Comparison of ENCODE assay signal across 2 cellular contexts in the genomic region with DNA sequence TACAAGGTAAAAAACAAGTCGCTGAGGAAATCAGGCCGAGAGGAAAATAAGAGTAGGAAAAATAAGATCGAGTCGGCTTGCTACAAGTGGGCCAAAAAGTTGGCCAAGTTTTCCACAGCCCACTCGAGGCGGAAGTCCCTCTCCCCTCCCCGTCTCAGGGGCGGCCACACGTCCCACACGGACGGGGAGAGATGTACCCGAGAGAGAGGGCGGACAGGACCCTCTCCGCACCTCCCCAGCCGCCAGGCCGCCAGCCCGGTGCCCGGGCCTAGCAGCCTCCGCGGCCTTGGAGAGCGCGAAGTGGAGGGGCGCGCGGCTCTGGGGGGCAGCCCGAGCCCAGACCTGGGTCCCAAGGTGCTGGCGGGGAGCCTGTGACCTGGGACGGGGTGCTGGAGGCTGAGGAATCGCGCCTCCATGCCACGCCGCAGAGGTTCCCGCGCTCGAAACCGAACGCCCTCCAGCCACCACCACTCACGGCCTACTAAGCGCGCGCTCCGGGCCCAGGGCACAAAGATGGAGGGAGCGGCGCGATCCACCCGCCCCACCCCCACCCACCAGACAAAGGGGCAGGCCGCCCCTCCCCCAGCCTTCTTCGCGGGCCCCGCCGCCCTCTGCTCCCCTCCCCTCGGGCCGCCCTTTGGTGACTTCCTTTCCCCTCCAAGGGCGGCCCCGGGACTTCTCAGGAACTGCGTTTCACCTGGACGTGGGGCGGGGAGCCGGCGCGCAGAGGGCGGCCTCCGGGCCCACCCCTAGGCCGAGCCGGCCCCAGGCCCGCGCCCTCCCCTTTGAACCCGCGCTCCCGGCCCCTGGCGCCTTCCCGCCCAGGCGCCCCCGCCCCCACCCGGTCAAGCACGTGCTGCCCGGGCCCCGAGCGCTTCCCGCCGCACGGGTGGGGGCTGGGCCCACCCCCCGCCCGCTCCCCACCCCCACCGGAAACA.
A peak's percentile ranks its signal among the peaks of the same experiment; 100 is the strongest.
TF ChIP-seq lines count a peak whose summit lies in the region.

No MANE protein-coding gene starts in this region.

TF ChIP-seq in WTC11, 78 proteins besides CTCF, POLR2A, EP300 and RAD21 (continued from another document and continues in another):
- TF ChIP-seq, protein P1, sequence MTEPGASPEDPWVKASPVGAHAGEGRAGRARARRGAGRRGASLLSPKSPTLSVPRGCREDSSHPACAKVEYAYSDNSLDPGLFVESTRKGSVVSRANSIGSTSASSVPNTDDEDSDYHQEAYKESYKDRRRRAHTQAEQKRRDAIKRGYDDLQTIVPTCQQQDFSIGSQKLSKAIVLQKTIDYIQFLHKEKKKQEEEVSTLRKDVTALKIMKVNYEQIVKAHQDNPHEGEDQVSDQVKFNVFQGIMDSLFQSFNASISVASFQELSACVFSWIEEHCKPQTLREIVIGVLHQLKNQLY (CRISPR knock-in tag; IDR thresholded peaks at IDR 0.05): no peak
- TF ChIP-seq GTF2I (CRISPR knock-in tag; conservative IDR thresholded peaks at IDR 0.05): no peak
- TF ChIP-seq, protein P2, sequence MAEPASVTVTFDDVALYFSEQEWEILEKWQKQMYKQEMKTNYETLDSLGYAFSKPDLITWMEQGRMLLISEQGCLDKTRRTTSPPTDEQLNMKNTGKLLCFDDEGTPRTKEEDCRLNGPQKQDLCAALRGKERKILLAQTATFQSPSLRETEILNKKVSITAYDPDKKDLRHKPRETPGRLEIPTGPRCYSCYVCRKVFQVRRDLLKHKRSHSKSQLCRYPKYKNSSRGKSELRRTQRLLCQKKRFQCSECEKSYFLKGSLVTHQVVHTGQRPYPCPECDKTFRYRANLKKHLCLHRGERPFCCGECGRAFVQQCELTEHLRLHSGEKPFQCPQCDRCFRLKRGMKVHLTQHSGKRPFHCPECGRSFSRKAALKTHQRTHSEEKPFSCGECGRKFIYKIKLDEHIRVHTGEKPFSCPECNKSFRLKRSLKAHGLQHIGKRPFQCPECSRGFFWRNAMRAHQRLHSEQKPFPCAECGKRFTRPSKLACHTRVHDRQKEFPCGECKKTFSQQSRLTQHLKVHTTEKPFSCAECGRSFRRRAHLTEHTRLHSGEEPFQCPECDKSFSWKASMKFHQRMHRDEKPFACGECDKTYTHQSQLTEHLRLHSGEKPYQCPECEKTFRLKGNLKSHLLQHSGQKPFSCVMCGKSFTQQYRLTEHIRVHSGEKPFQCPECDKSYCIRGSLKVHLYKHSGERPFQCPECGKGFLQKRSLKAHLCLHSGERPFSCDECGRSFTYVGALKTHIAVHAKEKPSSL (CRISPR knock-in tag; conservative IDR thresholded peaks at IDR 0.05): no peak
- TF ChIP-seq, protein P3, sequence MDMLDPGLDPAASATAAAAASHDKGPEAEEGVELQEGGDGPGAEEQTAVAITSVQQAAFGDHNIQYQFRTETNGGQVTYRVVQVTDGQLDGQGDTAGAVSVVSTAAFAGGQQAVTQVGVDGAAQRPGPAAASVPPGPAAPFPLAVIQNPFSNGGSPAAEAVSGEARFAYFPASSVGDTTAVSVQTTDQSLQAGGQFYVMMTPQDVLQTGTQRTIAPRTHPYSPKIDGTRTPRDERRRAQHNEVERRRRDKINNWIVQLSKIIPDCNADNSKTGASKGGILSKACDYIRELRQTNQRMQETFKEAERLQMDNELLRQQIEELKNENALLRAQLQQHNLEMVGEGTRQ (CRISPR knock-in tag; IDR thresholded peaks at IDR 0.05): peak; percentile 63
- TF ChIP-seq, protein P4, sequence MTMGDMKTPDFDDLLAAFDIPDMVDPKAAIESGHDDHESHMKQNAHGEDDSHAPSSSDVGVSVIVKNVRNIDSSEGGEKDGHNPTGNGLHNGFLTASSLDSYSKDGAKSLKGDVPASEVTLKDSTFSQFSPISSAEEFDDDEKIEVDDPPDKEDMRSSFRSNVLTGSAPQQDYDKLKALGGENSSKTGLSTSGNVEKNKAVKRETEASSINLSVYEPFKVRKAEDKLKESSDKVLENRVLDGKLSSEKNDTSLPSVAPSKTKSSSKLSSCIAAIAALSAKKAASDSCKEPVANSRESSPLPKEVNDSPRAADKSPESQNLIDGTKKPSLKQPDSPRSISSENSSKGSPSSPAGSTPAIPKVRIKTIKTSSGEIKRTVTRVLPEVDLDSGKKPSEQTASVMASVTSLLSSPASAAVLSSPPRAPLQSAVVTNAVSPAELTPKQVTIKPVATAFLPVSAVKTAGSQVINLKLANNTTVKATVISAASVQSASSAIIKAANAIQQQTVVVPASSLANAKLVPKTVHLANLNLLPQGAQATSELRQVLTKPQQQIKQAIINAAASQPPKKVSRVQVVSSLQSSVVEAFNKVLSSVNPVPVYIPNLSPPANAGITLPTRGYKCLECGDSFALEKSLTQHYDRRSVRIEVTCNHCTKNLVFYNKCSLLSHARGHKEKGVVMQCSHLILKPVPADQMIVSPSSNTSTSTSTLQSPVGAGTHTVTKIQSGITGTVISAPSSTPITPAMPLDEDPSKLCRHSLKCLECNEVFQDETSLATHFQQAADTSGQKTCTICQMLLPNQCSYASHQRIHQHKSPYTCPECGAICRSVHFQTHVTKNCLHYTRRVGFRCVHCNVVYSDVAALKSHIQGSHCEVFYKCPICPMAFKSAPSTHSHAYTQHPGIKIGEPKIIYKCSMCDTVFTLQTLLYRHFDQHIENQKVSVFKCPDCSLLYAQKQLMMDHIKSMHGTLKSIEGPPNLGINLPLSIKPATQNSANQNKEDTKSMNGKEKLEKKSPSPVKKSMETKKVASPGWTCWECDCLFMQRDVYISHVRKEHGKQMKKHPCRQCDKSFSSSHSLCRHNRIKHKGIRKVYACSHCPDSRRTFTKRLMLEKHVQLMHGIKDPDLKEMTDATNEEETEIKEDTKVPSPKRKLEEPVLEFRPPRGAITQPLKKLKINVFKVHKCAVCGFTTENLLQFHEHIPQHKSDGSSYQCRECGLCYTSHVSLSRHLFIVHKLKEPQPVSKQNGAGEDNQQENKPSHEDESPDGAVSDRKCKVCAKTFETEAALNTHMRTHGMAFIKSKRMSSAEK (CRISPR knock-in tag; IDR thresholded peaks at IDR 0.05; ENCODE audit: borderline replicate concordance): peak; percentile 62; the same call in 1 of the 2 replicates
- TF ChIP-seq, protein P5, sequence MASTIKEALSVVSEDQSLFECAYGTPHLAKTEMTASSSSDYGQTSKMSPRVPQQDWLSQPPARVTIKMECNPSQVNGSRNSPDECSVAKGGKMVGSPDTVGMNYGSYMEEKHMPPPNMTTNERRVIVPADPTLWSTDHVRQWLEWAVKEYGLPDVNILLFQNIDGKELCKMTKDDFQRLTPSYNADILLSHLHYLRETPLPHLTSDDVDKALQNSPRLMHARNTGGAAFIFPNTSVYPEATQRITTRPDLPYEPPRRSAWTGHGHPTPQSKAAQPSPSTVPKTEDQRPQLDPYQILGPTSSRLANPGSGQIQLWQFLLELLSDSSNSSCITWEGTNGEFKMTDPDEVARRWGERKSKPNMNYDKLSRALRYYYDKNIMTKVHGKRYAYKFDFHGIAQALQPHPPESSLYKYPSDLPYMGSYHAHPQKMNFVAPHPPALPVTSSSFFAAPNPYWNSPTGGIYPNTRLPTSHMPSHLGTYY (CRISPR knock-in tag; IDR thresholded peaks at IDR 0.05): no peak
- no peak for TF ChIP-seq NR2C2 (CRISPR knock-in tag; IDR thresholded peaks at IDR 0.05)
- TF ChIP-seq JUN (CRISPR knock-in tag; IDR thresholded peaks at IDR 0.05): no peak
- TF ChIP-seq, protein P6, sequence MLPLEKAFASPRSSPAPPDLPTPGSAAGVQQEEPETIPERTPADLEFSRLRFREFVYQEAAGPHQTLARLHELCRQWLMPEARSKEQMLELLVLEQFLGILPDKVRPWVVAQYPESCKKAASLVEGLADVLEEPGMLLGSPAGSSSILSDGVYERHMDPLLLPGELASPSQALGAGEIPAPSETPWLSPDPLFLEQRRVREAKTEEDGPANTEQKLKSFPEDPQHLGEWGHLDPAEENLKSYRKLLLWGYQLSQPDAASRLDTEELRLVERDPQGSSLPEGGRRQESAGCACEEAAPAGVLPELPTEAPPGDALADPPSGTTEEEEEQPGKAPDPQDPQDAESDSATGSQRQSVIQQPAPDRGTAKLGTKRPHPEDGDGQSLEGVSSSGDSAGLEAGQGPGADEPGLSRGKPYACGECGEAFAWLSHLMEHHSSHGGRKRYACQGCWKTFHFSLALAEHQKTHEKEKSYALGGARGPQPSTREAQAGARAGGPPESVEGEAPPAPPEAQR (CRISPR knock-in tag; IDR thresholded peaks at IDR 0.05): no peak
- TF ChIP-seq FOXP1 (CRISPR knock-in tag; IDR thresholded peaks at IDR 0.05; ENCODE audit: borderline replicate concordance): peak; percentile 86; the same call in 1 of the 2 replicates
- no peak for TF ChIP-seq MYBL2 (CRISPR knock-in tag; IDR thresholded peaks at IDR 0.05)

TF ChIP-seq in SK-N-SH, 30 proteins besides CTCF, POLR2A, EP300 and RAD21 (continued from another document):
- TF ChIP-seq, protein P7, sequence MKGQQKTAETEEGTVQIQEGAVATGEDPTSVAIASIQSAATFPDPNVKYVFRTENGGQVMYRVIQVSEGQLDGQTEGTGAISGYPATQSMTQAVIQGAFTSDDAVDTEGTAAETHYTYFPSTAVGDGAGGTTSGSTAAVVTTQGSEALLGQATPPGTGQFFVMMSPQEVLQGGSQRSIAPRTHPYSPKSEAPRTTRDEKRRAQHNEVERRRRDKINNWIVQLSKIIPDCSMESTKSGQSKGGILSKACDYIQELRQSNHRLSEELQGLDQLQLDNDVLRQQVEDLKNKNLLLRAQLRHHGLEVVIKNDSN (IDR thresholded peaks at IDR 0.05; ENCODE audit: borderline replicate concordance, low read depth): no peak
- TF ChIP-seq, protein P8, sequence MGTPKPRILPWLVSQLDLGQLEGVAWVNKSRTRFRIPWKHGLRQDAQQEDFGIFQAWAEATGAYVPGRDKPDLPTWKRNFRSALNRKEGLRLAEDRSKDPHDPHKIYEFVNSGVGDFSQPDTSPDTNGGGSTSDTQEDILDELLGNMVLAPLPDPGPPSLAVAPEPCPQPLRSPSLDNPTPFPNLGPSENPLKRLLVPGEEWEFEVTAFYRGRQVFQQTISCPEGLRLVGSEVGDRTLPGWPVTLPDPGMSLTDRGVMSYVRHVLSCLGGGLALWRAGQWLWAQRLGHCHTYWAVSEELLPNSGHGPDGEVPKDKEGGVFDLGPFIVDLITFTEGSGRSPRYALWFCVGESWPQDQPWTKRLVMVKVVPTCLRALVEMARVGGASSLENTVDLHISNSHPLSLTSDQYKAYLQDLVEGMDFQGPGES (IDR thresholded peaks at IDR 0.05; ENCODE audit: low read depth, low read length): no peak
- TF ChIP-seq NRF1 (IDR thresholded peaks at IDR 0.05; ENCODE audit: low read depth, low read length) (no peak), CHD2 (IDR thresholded peaks at IDR 0.05; ENCODE audit: low read length, partially characterized antibody) (no peak), NFIC (IDR thresholded peaks at IDR 0.05; ENCODE audit: borderline replicate concordance) (no peak), JUND (IDR thresholded peaks at IDR 0.05) (no peak), RFX5 (IDR thresholded peaks at IDR 0.05; ENCODE audit: low read length) (no peak), MEF2A (IDR thresholded peaks at IDR 0.05; ENCODE audit: borderline replicate concordance, low read depth) (no peak), TEAD4 (IDR thresholded peaks at IDR 0.05; ENCODE audit: borderline replicate concordance, insufficient read depth) (no peak), TAF1 (IDR thresholded peaks at IDR 0.05; ENCODE audit: borderline replicate concordance, low read depth, low read length) (no peak), FOXM1 (IDR thresholded peaks at IDR 0.05; ENCODE audit: low read depth) (no peak), FOXJ3 (CRISPR knock-in tag; IDR thresholded peaks at IDR 0.05) (no peak), GABPA (IDR thresholded peaks at IDR 0.05; ENCODE audit: low read depth) (no peak)
- TF ChIP-seq, protein P9, sequence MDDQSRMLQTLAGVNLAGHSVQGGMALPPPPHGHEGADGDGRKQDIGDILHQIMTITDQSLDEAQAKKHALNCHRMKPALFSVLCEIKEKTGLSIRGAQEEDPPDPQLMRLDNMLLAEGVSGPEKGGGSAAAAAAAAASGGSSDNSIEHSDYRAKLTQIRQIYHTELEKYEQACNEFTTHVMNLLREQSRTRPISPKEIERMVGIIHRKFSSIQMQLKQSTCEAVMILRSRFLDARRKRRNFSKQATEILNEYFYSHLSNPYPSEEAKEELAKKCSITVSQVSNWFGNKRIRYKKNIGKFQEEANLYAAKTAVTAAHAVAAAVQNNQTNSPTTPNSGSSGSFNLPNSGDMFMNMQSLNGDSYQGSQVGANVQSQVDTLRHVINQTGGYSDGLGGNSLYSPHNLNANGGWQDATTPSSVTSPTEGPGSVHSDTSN (IDR thresholded peaks at IDR 0.05): no peak
- TF ChIP-seq, protein P10, sequence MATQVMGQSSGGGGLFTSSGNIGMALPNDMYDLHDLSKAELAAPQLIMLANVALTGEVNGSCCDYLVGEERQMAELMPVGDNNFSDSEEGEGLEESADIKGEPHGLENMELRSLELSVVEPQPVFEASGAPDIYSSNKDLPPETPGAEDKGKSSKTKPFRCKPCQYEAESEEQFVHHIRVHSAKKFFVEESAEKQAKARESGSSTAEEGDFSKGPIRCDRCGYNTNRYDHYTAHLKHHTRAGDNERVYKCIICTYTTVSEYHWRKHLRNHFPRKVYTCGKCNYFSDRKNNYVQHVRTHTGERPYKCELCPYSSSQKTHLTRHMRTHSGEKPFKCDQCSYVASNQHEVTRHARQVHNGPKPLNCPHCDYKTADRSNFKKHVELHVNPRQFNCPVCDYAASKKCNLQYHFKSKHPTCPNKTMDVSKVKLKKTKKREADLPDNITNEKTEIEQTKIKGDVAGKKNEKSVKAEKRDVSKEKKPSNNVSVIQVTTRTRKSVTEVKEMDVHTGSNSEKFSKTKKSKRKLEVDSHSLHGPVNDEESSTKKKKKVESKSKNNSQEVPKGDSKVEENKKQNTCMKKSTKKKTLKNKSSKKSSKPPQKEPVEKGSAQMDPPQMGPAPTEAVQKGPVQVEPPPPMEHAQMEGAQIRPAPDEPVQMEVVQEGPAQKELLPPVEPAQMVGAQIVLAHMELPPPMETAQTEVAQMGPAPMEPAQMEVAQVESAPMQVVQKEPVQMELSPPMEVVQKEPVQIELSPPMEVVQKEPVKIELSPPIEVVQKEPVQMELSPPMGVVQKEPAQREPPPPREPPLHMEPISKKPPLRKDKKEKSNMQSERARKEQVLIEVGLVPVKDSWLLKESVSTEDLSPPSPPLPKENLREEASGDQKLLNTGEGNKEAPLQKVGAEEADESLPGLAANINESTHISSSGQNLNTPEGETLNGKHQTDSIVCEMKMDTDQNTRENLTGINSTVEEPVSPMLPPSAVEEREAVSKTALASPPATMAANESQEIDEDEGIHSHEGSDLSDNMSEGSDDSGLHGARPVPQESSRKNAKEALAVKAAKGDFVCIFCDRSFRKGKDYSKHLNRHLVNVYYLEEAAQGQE (IDR thresholded peaks at IDR 0.05; ENCODE audit: low read depth, low read length): no peak
